Comparison of ENCODE assay signal across 21 cellular contexts in the genomic region with DNA sequence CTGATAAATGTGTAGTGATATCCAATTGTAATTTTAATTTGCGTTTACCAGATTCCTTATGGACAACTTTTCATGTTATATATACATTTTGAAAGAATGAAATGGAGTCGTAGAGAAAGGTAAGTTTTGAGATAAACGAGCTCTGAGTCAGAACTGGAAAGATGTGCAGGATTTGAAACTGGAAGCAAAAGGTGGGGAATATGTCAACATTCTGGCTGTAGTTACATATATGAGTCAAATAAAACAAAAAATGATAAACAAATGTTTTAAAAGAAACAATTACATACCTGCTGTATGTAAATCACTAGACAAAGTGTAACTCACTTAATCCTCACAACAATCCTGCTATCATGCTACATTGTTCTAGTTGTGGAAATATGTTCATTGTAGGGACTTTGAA.
A peak's percentile ranks its signal among the peaks of the same experiment; 100 is the strongest.
DNase-seq lines count a peak whose midpoint lies in the region; ATAC-seq and TF ChIP-seq lines count a peak whose summit lies in the region.
"Had no signal": no experiment of that assay in that cellular context is flagged by ENCODE, and none has a peak within 500 bp of the region (broad histone marks: within the 10 kb centered on the region; RNA-seq: fewer than 3 reads in every experiment).

No MANE protein-coding gene starts in this region.

- H3K4me1 Mint-ChIP-seq in HFFc6 (ENCODE audit: low read depth), result no peaks in the 10 kb centered on the region
- H3K4me1 Mint-ChIP-seq: T-cell had no signal

- no peaks in the 10 kb centered on the region for H3K27me3 Mint-ChIP-seq in HFFc6 (ENCODE audit: insufficient read depth)
- H3K27me3 Mint-ChIP-seq: CD4-positive, alpha-beta T cell; T-cell had no signal

- peak; percentile 15 for DNase-seq in GM12865 (ENCODE audit: low read depth)
- DNase-seq in NCI-H146 treated with DMSO at 0.1 percent for 48 hours (lab: John Stamatoyannopoulos, UW; ENCODE audit: unreplicated experiment), result no peak
- no peak for DNase-seq in stimulated activated CD4-positive, alpha-beta T cell treated with anti-CD3 and anti-CD28 coated beads, Interleukin-1b, Interleukin-23, amount 100 ng/mL, for 48 hours
- DNase-seq in HFFc6, result no peak
- DNase-seq in stimulated activated naive CD8-positive, alpha-beta T cell treated with anti-CD3 and anti-CD28 coated beads, Interleukin-15, Interleukin-2, amounts not matched to agents 100 U/mL and 50 U/mL, for 24 hours, result no peak
- DNase-seq: Caco-2; CD4-positive, alpha-beta T cell; EL; KBM-7; NCI-H187 treated with DMSO at 0.1 percent for 48 hours; NCI-H226; NCI-H524 treated with DMSO at 0.1 percent for 48 hours; RPMI8226; SHP77 treated with DMSO at 0.1 percent for 48 hours; T-cell had no signal

- peak; percentile 79 for ATAC-seq in GM18508 (IDR thresholded peaks at IDR 0.05; ENCODE audit: insufficient read depth, unreplicated experiment)
- peak; percentile 56 for ATAC-seq in GM18907 (IDR thresholded peaks at IDR 0.05; ENCODE audit: unreplicated experiment)
- peak; percentile 67 for ATAC-seq in HG03378 (IDR thresholded peaks at IDR 0.05; ENCODE audit: unreplicated experiment)
- ATAC-seq in stimulated activated naive CD8-positive, alpha-beta T cell treated with anti-CD3 and anti-CD28 coated beads, Interleukin-15, Interleukin-2, amounts not matched to agents 100 U/mL and 50 U/mL, for 24 hours, result no peak
- ATAC-seq: A549, HepG2, SK-N-SH treated with all-trans-retinoic acid at 6 μM for 48 hours, T-cell had no signal

- no peak overlapping the region for H3K4me3 ChIP-seq in GM12865 (ENCODE audit: low read depth, low read length)
- H3K4me3 ChIP-seq: A549 had no signal

- no peaks in the 10 kb centered on the region for H3K9me3 Mint-ChIP-seq in HFFc6
- H3K9me3 Mint-ChIP-seq: CD4-positive, alpha-beta T cell; T-cell had no signal

- TF ChIP-seq CTCF in GM12865 (IDR thresholded peaks at IDR 0.05; ENCODE audit: insufficient read depth, low read depth, low read length, missing control alignments), result no peak
- no peak for TF ChIP-seq CTCF in HFFc6 (IDR thresholded peaks at IDR 0.05)

- H3K4me3 Mint-ChIP-seq in HFFc6, result no peak overlapping the region
- H3K4me3 Mint-ChIP-seq: CD4-positive, alpha-beta T cell; T-cell had no signal

- H3K36me3 Mint-ChIP-seq in HFFc6 (ENCODE audit: low read depth), result no peaks in the 10 kb centered on the region
- H3K36me3 Mint-ChIP-seq: T-cell had no signal

- H3K27ac Mint-ChIP-seq in HFFc6, result no peak overlapping the region
- H3K27ac Mint-ChIP-seq: CD4-positive, alpha-beta T cell; T-cell had no signal
